8 cellular contexts compared by ENCODE assay signal in the genomic region with DNA sequence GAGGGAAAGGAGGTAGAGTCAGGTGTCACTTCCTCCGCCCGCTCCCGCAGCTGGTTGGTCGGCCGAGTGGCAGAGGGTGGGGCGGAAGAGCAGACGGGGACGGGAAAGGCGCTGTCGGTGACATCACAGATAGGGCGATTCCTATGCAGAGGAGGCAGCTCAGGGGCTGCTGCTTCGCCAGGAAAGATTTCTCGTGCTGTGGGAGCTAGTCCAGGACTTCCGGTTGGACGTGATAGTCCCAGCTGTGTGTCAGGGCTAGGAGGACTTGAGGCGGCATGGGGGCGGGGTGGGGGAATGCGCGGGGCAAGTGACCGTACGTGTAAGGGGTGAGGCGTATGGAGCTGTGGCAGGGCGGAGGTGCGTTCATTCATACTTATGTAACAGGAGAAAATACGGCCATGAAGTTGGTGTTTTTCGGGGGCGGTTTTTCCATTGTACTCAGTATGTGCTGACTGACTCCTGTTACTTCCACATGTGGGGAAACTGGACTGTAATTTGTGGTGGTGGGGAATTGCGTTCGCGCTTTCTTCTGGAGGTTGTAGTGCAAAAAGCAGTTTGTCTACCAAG.
DNase-seq lines count a peak whose midpoint lies in the region; ATAC-seq and TF ChIP-seq lines count a peak whose summit lies in the region.
"Not testable (repeated sequence)": the region's sequence is repeated elsewhere in the genome, so short reads cannot be mapped to it uniquely, and the experiment has no call there.

No MANE protein-coding gene starts in this region.

- 17% methylated on average over 11 of the region's 30 CpGs for WGBS in HUES64
- WGBS in gastroesophageal sphincter (ENCODE audit: low coverage in 1 of 2), 2 donors, result no CpG with 5 or more reads among the region's 30 CpGs

- H3K4me3 ChIP-seq in HUES64 (ENCODE audit: low read length) (peak overlapping the region; percentile 36; the same call in 1 of the 2 replicates), gastroesophageal sphincter (peak overlapping the region; percentile 47 to 50)
- peak overlapping the region; percentile 39 for H3K4me3 ChIP-seq in naive thymus-derived CD4-positive, alpha-beta T cell (ENCODE audit: low read length)

- DNase-seq in EH (ENCODE audit: low read depth), result peak; percentile 49
- peak; percentile 35 for DNase-seq in T-helper 2 cell treated with Interferon-gamma antibody and Interleukin-4, amounts not matched to agents 5 μg/mL and 100 μg/mL, for 36 hours (ENCODE audit: low spot score)
- peak; percentile 48 for DNase-seq in activated naive CD8-positive, alpha-beta T cell treated with anti-CD3 and anti-CD28 coated beads, Interleukin-2, amount 50 U/mL, for 24 hours
- DNase-seq in naive thymus-derived CD4-positive, alpha-beta T cell, result peak; percentile 21 to 81 (median 72)
- peak; percentile 22 for DNase-seq in stimulated activated naive B cell treated with anti-CD40 and anti-IgM and Interleukin-4, amounts not matched to agents 10 μg/mL and 1 μg/mL and 100 μg/mL, for 72 hours

- not testable (repeated sequence) for H3K4me1 Mint-ChIP-seq in T-helper 2 cell treated with Interferon-gamma antibody and Interleukin-4, amounts not matched to agents 5 μg/mL and 100 μg/mL, for 36 hours (ENCODE audit: low read depth); activated naive CD8-positive, alpha-beta T cell treated with anti-CD3 and anti-CD28 coated beads, Interleukin-2, amount 50 U/mL, for 24 hours; naive thymus-derived CD4-positive, alpha-beta T cell; stimulated activated naive B cell treated with anti-CD40 and anti-IgM and Interleukin-4, amounts not matched to agents 10 μg/mL and 1 μg/mL and 100 μg/mL, for 72 hours

- peak overlapping the region; percentile 83 for H3K4me3 Mint-ChIP-seq in T-helper 2 cell treated with Interferon-gamma antibody and Interleukin-4, amounts not matched to agents 5 μg/mL and 100 μg/mL, for 36 hours
- peak overlapping the region; percentile 77 for H3K4me3 Mint-ChIP-seq in activated naive CD8-positive, alpha-beta T cell treated with anti-CD3 and anti-CD28 coated beads, Interleukin-2, amount 50 U/mL, for 24 hours
- peak overlapping the region; percentile 73 to 98 (median 90) for H3K4me3 Mint-ChIP-seq in naive thymus-derived CD4-positive, alpha-beta T cell
- H3K4me3 Mint-ChIP-seq in stimulated activated naive B cell treated with anti-CD40 and anti-IgM and Interleukin-4, amounts not matched to agents 10 μg/mL and 1 μg/mL and 100 μg/mL, for 72 hours, result peak overlapping the region; percentile 77 to 87

- H3K9me3 Mint-ChIP-seq in T-helper 2 cell treated with Interferon-gamma antibody and Interleukin-4, amounts not matched to agents 5 μg/mL and 100 μg/mL, for 36 hours; activated naive CD8-positive, alpha-beta T cell treated with anti-CD3 and anti-CD28 coated beads, Interleukin-2, amount 50 U/mL, for 24 hours; naive thymus-derived CD4-positive, alpha-beta T cell; stimulated activated naive B cell treated with anti-CD40 and anti-IgM and Interleukin-4, amounts not matched to agents 10 μg/mL and 1 μg/mL and 100 μg/mL, for 72 hours: not testable (repeated sequence)

- not testable (repeated sequence) for H3K36me3 ChIP-seq in HUES64 (ENCODE audit: insufficient read depth, low read length); gastroesophageal sphincter; naive thymus-derived CD4-positive, alpha-beta T cell (ENCODE audit: control insufficient read depth in 2 of 3, insufficient read depth in 3 of 3, low read length in 3 of 3)

- not testable (repeated sequence) for H3K27me3 Mint-ChIP-seq in T-helper 2 cell treated with Interferon-gamma antibody and Interleukin-4, amounts not matched to agents 5 μg/mL and 100 μg/mL, for 36 hours (ENCODE audit: low read depth); activated naive CD8-positive, alpha-beta T cell treated with anti-CD3 and anti-CD28 coated beads, Interleukin-2, amount 50 U/mL, for 24 hours; naive thymus-derived CD4-positive, alpha-beta T cell; stimulated activated naive B cell treated with anti-CD40 and anti-IgM and Interleukin-4, amounts not matched to agents 10 μg/mL and 1 μg/mL and 100 μg/mL, for 72 hours

- CTCF ChIA-PET in naive thymus-derived CD4-positive, alpha-beta T cell (lab: Charles Lee), result not testable (repeated sequence)

- ATAC-seq in GM21825 (IDR thresholded peaks at IDR 0.05; ENCODE audit: unreplicated experiment) (peak; percentile 68), gastroesophageal sphincter (peak; percentile 100)
- ATAC-seq in activated naive CD8-positive, alpha-beta T cell treated with anti-CD3 and anti-CD28 coated beads, Interleukin-2, amount 50 U/mL, for 24 hours, result peak; percentile 90
- ATAC-seq in naive thymus-derived CD4-positive, alpha-beta T cell, result peak; percentile 89
- ATAC-seq in stimulated activated naive B cell treated with anti-CD40 and anti-IgM and Interleukin-4, amounts not matched to agents 10 μg/mL and 1 μg/mL and 100 μg/mL, for 72 hours (replicated peaks), result peak; percentile 90 to 95

- TF ChIP-seq CTCF in gastroesophageal sphincter (IDR thresholded peaks at IDR 0.05), result not testable (repeated sequence)

- TF ChIP-seq EP300 in gastroesophageal sphincter (IDR thresholded peaks at IDR 0.05), result not testable (repeated sequence)

- not testable (repeated sequence) for H3K27me3 ChIP-seq in HUES64 (ENCODE audit: insufficient read depth, low read length); gastroesophageal sphincter; naive thymus-derived CD4-positive, alpha-beta T cell (ENCODE audit: control insufficient read depth in 2 of 2, insufficient read depth in 2 of 2, low read length in 2 of 2)

- H3K27ac ChIP-seq in HUES64 (ENCODE audit: low read depth, low read length) (peak overlapping the region; percentile 84; the same call in 1 of the 2 replicates), gastroesophageal sphincter (peak overlapping the region; percentile 76 to 88 (median 82))
- H3K27ac ChIP-seq in naive thymus-derived CD4-positive, alpha-beta T cell (ENCODE audit: low read depth, low read length), result peak overlapping the region; percentile 86

- POLR2A ChIA-PET in naive thymus-derived CD4-positive, alpha-beta T cell (lab: Charles Lee), result not testable (repeated sequence)

- intact Hi-C loops in naive thymus-derived CD4-positive, alpha-beta T cell (cut with micrococcal nuclease), result not testable (repeated sequence)

- not testable (repeated sequence) for H3K4me1 ChIP-seq in HUES64 (ENCODE audit: insufficient read depth, low read length); gastroesophageal sphincter; naive thymus-derived CD4-positive, alpha-beta T cell (ENCODE audit: control insufficient read depth in 2 of 2, insufficient read depth in 2 of 2, low read length in 2 of 2)

- H3K9me3 ChIP-seq in HUES64 (ENCODE audit: insufficient read depth, low read depth, low read length); gastroesophageal sphincter; naive thymus-derived CD4-positive, alpha-beta T cell (ENCODE audit: control insufficient read depth in 2 of 3, low read length in 3 of 3): not testable (repeated sequence)

- H3K27ac Mint-ChIP-seq in T-helper 2 cell treated with Interferon-gamma antibody and Interleukin-4, amounts not matched to agents 5 μg/mL and 100 μg/mL, for 36 hours, result peak overlapping the region; percentile 97
- peak overlapping the region; percentile 98 for H3K27ac Mint-ChIP-seq in activated naive CD8-positive, alpha-beta T cell treated with anti-CD3 and anti-CD28 coated beads, Interleukin-2, amount 50 U/mL, for 24 hours
- H3K27ac Mint-ChIP-seq in naive thymus-derived CD4-positive, alpha-beta T cell, result peak overlapping the region; percentile 96 to 100 (median 99)
- H3K27ac Mint-ChIP-seq in stimulated activated naive B cell treated with anti-CD40 and anti-IgM and Interleukin-4, amounts not matched to agents 10 μg/mL and 1 μg/mL and 100 μg/mL, for 72 hours, result peak overlapping the region; percentile 99

- peak overlapping the region; percentile 74 for H3K9ac ChIP-seq in HUES64 (ENCODE audit: low read depth, low read length)

- TF ChIP-seq POLR2A in gastroesophageal sphincter (IDR thresholded peaks at IDR 0.05), result peak; percentile 15 to 71

- not testable (repeated sequence) for H3K36me3 Mint-ChIP-seq in T-helper 2 cell treated with Interferon-gamma antibody and Interleukin-4, amounts not matched to agents 5 μg/mL and 100 μg/mL, for 36 hours (ENCODE audit: low read depth); activated naive CD8-positive, alpha-beta T cell treated with anti-CD3 and anti-CD28 coated beads, Interleukin-2, amount 50 U/mL, for 24 hours (ENCODE audit: low read depth); naive thymus-derived CD4-positive, alpha-beta T cell; stimulated activated naive B cell treated with anti-CD40 and anti-IgM and Interleukin-4, amounts not matched to agents 10 μg/mL and 1 μg/mL and 100 μg/mL, for 72 hours

Comparison
In these comparisons a context has a peak if more than half of its experiments do, and no peak if none do; other contexts are left out.
1. Peak in every context shown above with its lines: DNase-seq, ATAC-seq, H3K4me3 ChIP-seq and H3K27ac ChIP-seq.
2. DNase-seq: peak in every context shown above with its lines; median percentile 72 in naive thymus-derived CD4-positive, alpha-beta T cell; 49 in EH; 48 in activated naive CD8-positive, alpha-beta T cell treated with anti-CD3 and anti-CD28 coated beads, Interleukin-2, amount 50 U/mL, for 24 hours; 35 in T-helper 2 cell treated with Interferon-gamma antibody and Interleukin-4, amounts not matched to agents 5 μg/mL and 100 μg/mL, for 36 hours; 22 in stimulated activated naive B cell treated with anti-CD40 and anti-IgM and Interleukin-4, amounts not matched to agents 10 μg/mL and 1 μg/mL and 100 μg/mL, for 72 hours.